In the genomic region with DNA sequence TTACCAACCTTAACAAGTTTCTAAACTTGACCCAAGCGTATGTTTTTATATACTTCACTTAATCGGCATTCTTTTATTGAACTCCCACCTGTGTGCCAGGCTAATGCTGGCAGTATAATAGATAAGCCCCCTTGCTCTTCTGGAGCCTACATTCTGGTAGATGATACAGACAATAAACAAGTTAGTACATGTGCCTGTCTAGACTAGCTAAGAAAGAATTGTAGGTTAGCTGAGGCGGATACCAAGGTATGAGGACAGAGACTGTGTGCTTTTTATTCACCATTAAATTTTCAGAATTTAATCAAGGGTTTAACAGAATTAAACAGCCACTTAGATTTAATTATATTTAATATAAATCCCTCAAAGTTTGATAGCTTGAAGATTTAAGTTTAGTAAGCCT, we compare ENCODE assay signal across 17 cellular contexts.
"Had no signal": no experiment of that assay in that cellular context is flagged by ENCODE, and none has a peak within 500 bp of the region (broad histone marks: within the 10 kb centered on the region; RNA-seq: fewer than 3 reads in every experiment).

No MANE protein-coding gene starts in this region.

- H3K27me3 Mint-ChIP-seq: activated CD4-positive, alpha-beta T cell treated with anti-CD3 and anti-CD28 coated beads, Interleukin-2, amount 10 ng/mL, durations not matched to agents 24 days and 14 days; activated naive CD8-positive, alpha-beta T cell; stimulated activated naive CD8-positive, alpha-beta T cell treated with anti-CD3 and anti-CD28 coated beads, Interleukin-15, amount 100 ng/mL, for 72 hours; T-cell had no signal

- H3K4me2 ChIP-seq: hepatocyte had no signal

- H3K79me2 ChIP-seq: hepatocyte had no signal

- H3K27ac ChIP-seq: hepatocyte, suprapubic skin had no signal

- H3K9me3 Mint-ChIP-seq: activated CD4-positive, alpha-beta T cell treated with anti-CD3 and anti-CD28 coated beads, Interleukin-2, amount 10 ng/mL, durations not matched to agents 24 days and 14 days; neural crest cell; stimulated activated naive CD8-positive, alpha-beta T cell treated with anti-CD3 and anti-CD28 coated beads, Interleukin-15, amount 100 ng/mL, for 72 hours; T-cell had no signal

- H3K4me3 ChIP-seq: hepatocyte, lung, suprapubic skin had no signal

- FAIRE-seq: islet of Langerhans had no signal

- H3K4me1 ChIP-seq: suprapubic skin had no signal

- H3K27me3 ChIP-seq: hepatocyte, suprapubic skin had no signal

- DNase-seq: activated CD4-positive, alpha-beta T cell treated with anti-CD3 and anti-CD28 coated beads, Interleukin-2, amount 10 ng/mL, durations not matched to agents 24 days and 14 days; activated effector memory CD4-positive, alpha-beta T cell treated with Interleukin-2 at 50 U/mL for 16 hours; effector CD4-positive, alpha-beta T cell; left colon; midbrain; SIG-M5; stimulated activated naive CD8-positive, alpha-beta T cell treated with anti-CD3 and anti-CD28 coated beads, Interleukin-15, amount 100 ng/mL, for 72 hours; T-cell; T-helper 9 cell; trophoblast cell had no signal

- H3K9me3 ChIP-seq: suprapubic skin had no signal

- H2AFZ ChIP-seq: hepatocyte had no signal

- H3K4me3 Mint-ChIP-seq: activated CD4-positive, alpha-beta T cell treated with anti-CD3 and anti-CD28 coated beads, Interleukin-2, amount 10 ng/mL, durations not matched to agents 24 days and 14 days; activated naive CD8-positive, alpha-beta T cell; neural crest cell; stimulated activated naive CD8-positive, alpha-beta T cell treated with anti-CD3 and anti-CD28 coated beads, Interleukin-15, amount 100 ng/mL, for 72 hours; T-cell had no signal

- H3K4me1 Mint-ChIP-seq: neural crest cell, T-cell had no signal

- H3K27ac Mint-ChIP-seq: activated naive CD8-positive, alpha-beta T cell; stimulated activated naive CD8-positive, alpha-beta T cell treated with anti-CD3 and anti-CD28 coated beads, Interleukin-15, amount 100 ng/mL, for 72 hours; T-cell had no signal

- ATAC-seq: left colon; SK-N-SH treated with all-trans-retinoic acid at 6 μM for 48 hours; stimulated activated naive CD8-positive, alpha-beta T cell treated with anti-CD3 and anti-CD28 coated beads, Interleukin-15, amount 100 ng/mL, for 72 hours; T-cell had no signal
